Comparison of ENCODE assay signal across 8 cellular contexts in the genomic region with DNA sequence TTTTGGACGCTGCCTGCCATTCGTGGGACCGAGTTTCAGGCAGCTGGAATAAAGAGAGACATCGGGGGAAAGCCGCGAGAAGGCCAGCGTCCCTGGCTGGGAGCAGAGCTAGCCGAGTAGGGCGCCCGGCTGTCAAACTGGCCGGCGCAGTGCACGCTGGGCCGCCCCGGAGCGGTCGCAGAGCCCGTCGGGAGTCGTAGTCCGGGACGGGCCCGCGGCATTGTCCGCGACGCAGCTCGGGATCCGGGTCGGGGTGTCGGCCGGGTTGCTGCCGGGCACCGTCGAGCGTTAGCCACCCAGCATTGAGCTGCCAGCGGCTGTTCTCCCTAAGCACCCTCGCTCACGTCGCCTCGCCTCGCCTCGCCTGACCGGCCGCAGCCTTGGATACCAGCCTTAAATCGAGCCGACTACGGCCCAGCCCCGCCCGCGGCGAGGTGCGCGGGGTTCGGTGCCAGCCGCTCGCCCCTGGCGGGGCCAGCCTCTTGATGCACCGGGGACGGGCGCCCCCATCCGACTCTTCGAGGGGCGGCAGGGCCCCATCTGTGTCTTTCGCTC. TPM values are rescaled to one million over a fixed set of nuclear protein-coding genes. Genes with fewer than 3 reads are reported as not detected.
DNase-seq lines count a peak whose midpoint lies in the region; ATAC-seq and TF ChIP-seq lines count a peak whose summit lies in the region.
"Not testable (repeated sequence)": the region's sequence is repeated elsewhere in the genome, so short reads cannot be mapped to it uniquely, and the experiment has no call there.

No MANE protein-coding gene starts in this region.

- not testable (repeated sequence) for H3K27me3 ChIP-seq in GM23338 (ENCODE audit: insufficient read depth); neural cell (ENCODE audit: insufficient read depth, low read depth, low read length)

- not testable (repeated sequence) for H3K9me3 ChIP-seq in neural cell (ENCODE audit: low read length)

- not testable (repeated sequence) for H3K9me2 ChIP-seq in GM23338 (ENCODE audit: insufficient read depth); neural cell (ENCODE audit: insufficient read depth, low read length)

- not testable (repeated sequence) for H4K20me1 ChIP-seq in GM23338 (replicated peaks; ENCODE audit: insufficient read depth); neural cell (ENCODE audit: insufficient read depth)

- H3K4me3 Mint-ChIP-seq in GM23338 = peak overlapping the region; percentile 73; the same call in 2 of the 3 replicates
- H3K4me3 Mint-ChIP-seq in activated T-helper 2 cell treated with anti-CD3 and anti-CD28 coated beads, Interferon-gamma antibody, Interleukin-2, Interleukin-4, amounts not matched to agents 10 μg/mL and 5 μg/mL and 100 μg/mL, durations not matched to agents 14 hours and 24 hours and 36 hours (ENCODE audit: low read depth) = peak overlapping the region; percentile 79
- peak overlapping the region; percentile 85 for H3K4me3 Mint-ChIP-seq in stimulated activated memory B cell treated with anti-CD40 and anti-IgM and Interleukin-4, amounts not matched to agents 10 μg/mL and 1 μg/mL and 100 μg/mL, for 72 hours

- peak; percentile 79 for ATAC-seq in GM23338
- ATAC-seq in stimulated activated memory B cell treated with anti-CD40 and anti-IgM and Interleukin-4, amounts not matched to agents 10 μg/mL and 1 μg/mL and 100 μg/mL, for 72 hours = peak; percentile 91

- not testable (repeated sequence) for H2AFZ ChIP-seq in GM23338; neural cell (ENCODE audit: low read depth, low read length)

- H3K79me2 ChIP-seq in GM23338 (replicated peaks; ENCODE audit: insufficient read depth) = peaks cover 32% of the 10 kb centered on the region
- H3K79me2 ChIP-seq in neural cell (replicated peaks; ENCODE audit: insufficient read depth, low read length) = not testable (repeated sequence)

- not testable (repeated sequence) for TF ChIP-seq EP300 in neural cell (conservative IDR thresholded peaks at IDR 0.05; ENCODE audit: poor library complexity, severe bottlenecking)

- H3K27ac Mint-ChIP-seq in GM23338 = not testable (repeated sequence)
- peak overlapping the region; percentile 74 for H3K27ac Mint-ChIP-seq in activated T-helper 2 cell treated with anti-CD3 and anti-CD28 coated beads, Interferon-gamma antibody, Interleukin-2, Interleukin-4, amounts not matched to agents 10 μg/mL and 5 μg/mL and 100 μg/mL, durations not matched to agents 14 hours and 24 hours and 36 hours
- H3K27ac Mint-ChIP-seq in stimulated activated memory B cell treated with anti-CD40 and anti-IgM and Interleukin-4, amounts not matched to agents 10 μg/mL and 1 μg/mL and 100 μg/mL, for 72 hours = peak overlapping the region; percentile 98

- not testable (repeated sequence) for H3K27me3 Mint-ChIP-seq in GM23338 (ENCODE audit: insufficient read depth, low read depth, poor library complexity); activated T-helper 2 cell treated with anti-CD3 and anti-CD28 coated beads, Interferon-gamma antibody, Interleukin-2, Interleukin-4, amounts not matched to agents 10 μg/mL and 5 μg/mL and 100 μg/mL, durations not matched to agents 14 hours and 24 hours and 36 hours (ENCODE audit: low read depth); stimulated activated memory B cell treated with anti-CD40 and anti-IgM and Interleukin-4, amounts not matched to agents 10 μg/mL and 1 μg/mL and 100 μg/mL, for 72 hours

- H3K4me2 ChIP-seq in GM23338 = peak overlapping the region; percentile 43; the same call in 1 of the 2 replicates
- not testable (repeated sequence) for H3K4me2 ChIP-seq in neural cell (ENCODE audit: low read length)

- TF ChIP-seq CTCF in GM23338 (conservative IDR thresholded peaks at IDR 0.05; ENCODE audit: low read depth in 2 of 2) (peak; percentile 42 to 55), fibroblast of pulmonary artery (IDR thresholded peaks at IDR 0.05; ENCODE audit: low read length, missing control alignments) (peak; percentile 11), neural cell (IDR thresholded peaks at IDR 0.05; ENCODE audit: poor library complexity, severe bottlenecking) (peak; percentile 79)

- not testable (repeated sequence) for TF ChIP-seq RAD21 in neural cell (conservative IDR thresholded peaks at IDR 0.05)

- intact Hi-C loops in activated T-helper 2 cell treated with anti-CD3 and anti-CD28 coated beads, Interferon-gamma antibody, Interleukin-2, Interleukin-4, amounts not matched to agents 10 μg/mL and 5 μg/mL and 100 μg/mL, durations not matched to agents 14 hours and 24 hours and 36 hours (cut with micrococcal nuclease) = not testable (repeated sequence)

- H3K36me3 Mint-ChIP-seq in GM23338 (ENCODE audit: low read depth) = not testable (repeated sequence)
- peaks cover 16% of the 10 kb centered on the region for H3K36me3 Mint-ChIP-seq in activated T-helper 2 cell treated with anti-CD3 and anti-CD28 coated beads, Interferon-gamma antibody, Interleukin-2, Interleukin-4, amounts not matched to agents 10 μg/mL and 5 μg/mL and 100 μg/mL, durations not matched to agents 14 hours and 24 hours and 36 hours (ENCODE audit: low read depth)
- peaks cover 12% of the 10 kb centered on the region for H3K36me3 Mint-ChIP-seq in stimulated activated memory B cell treated with anti-CD40 and anti-IgM and Interleukin-4, amounts not matched to agents 10 μg/mL and 1 μg/mL and 100 μg/mL, for 72 hours

- H3K27ac ChIP-seq in GM23338 (ENCODE audit: low read depth) = peak overlapping the region; percentile 79; the same call in 1 of the 2 replicates
- H3K27ac ChIP-seq in neural cell (ENCODE audit: low read length) = peak overlapping the region; percentile 74

- not testable (repeated sequence) for H3K4me1 ChIP-seq in GM23338 (ENCODE audit: insufficient read depth)

- DNase-seq in EL (peak; percentile 78), GM23338 (ENCODE audit: low spot score) (peak; percentile 85), Kasumi-1 (lab: John Stamatoyannopoulos, UW) (peak; percentile 70 to 77), SHP77 (lab: John Stamatoyannopoulos, UW) (peak; percentile 8 to 13), fibroblast of pulmonary artery (ENCODE audit: low read depth) (peak; percentile 71)
- DNase-seq in activated T-helper 2 cell treated with anti-CD3 and anti-CD28 coated beads, Interferon-gamma antibody, Interleukin-2, Interleukin-4, amounts not matched to agents 10 μg/mL and 5 μg/mL and 100 μg/mL, durations not matched to agents 14 hours and 24 hours and 36 hours (ENCODE audit: low spot score) = peak; percentile 78

- H3K9me3 Mint-ChIP-seq in GM23338; activated T-helper 2 cell treated with anti-CD3 and anti-CD28 coated beads, Interferon-gamma antibody, Interleukin-2, Interleukin-4, amounts not matched to agents 10 μg/mL and 5 μg/mL and 100 μg/mL, durations not matched to agents 14 hours and 24 hours and 36 hours; stimulated activated memory B cell treated with anti-CD40 and anti-IgM and Interleukin-4, amounts not matched to agents 10 μg/mL and 1 μg/mL and 100 μg/mL, for 72 hours: not testable (repeated sequence)

- not testable (repeated sequence) for H3F3A ChIP-seq in GM23338 (replicated peaks; ENCODE audit: low read depth); neural cell (ENCODE audit: insufficient read depth, low read length, poor library complexity, severe bottlenecking)

- peak overlapping the region; percentile 66 for H3K4me3 ChIP-seq in GM23338
- H3K4me3 ChIP-seq in fibroblast of pulmonary artery (replicated peaks; ENCODE audit: low read depth, low read length) = peak overlapping the region; percentile 55
- H3K4me3 ChIP-seq in neural cell (ENCODE audit: low read length) = peak overlapping the region; percentile 60

- peak overlapping the region; percentile 66 for H3K9ac ChIP-seq in neural cell (ENCODE audit: low read length)

- not testable (repeated sequence) for H3K36me3 ChIP-seq in GM23338 (ENCODE audit: insufficient read depth); neural cell (ENCODE audit: insufficient read depth, low read length)

- H3K4me1 Mint-ChIP-seq in GM23338 = not testable (repeated sequence)
- peaks cover 17% of the 10 kb centered on the region for H3K4me1 Mint-ChIP-seq in activated T-helper 2 cell treated with anti-CD3 and anti-CD28 coated beads, Interferon-gamma antibody, Interleukin-2, Interleukin-4, amounts not matched to agents 10 μg/mL and 5 μg/mL and 100 μg/mL, durations not matched to agents 14 hours and 24 hours and 36 hours (ENCODE audit: low read depth)
- H3K4me1 Mint-ChIP-seq in stimulated activated memory B cell treated with anti-CD40 and anti-IgM and Interleukin-4, amounts not matched to agents 10 μg/mL and 1 μg/mL and 100 μg/mL, for 72 hours = peaks cover 27% of the 10 kb centered on the region

TF ChIP-seq in GM23338, 12 proteins besides CTCF, POLR2A, EP300 and RAD21:
- peak; percentile 41 for TF ChIP-seq POLR2AphosphoS5 (IDR thresholded peaks at IDR 0.05; ENCODE audit: low read depth)

TF ChIP-seq in neural cell, 6 proteins besides CTCF, POLR2A, EP300 and RAD21:
- TF ChIP-seq POLR2AphosphoS5 (IDR thresholded peaks at IDR 0.05) (peak; percentile 33), MXI1 (conservative IDR thresholded peaks at IDR 0.05; ENCODE audit: poor library complexity, severe bottlenecking) (peak; percentile 51), SMC3 (conservative IDR thresholded peaks at IDR 0.05; ENCODE audit: poor library complexity) (peak; percentile 57)

RNA-seq across cellular contexts. Expression of a gene that starts 14.8 kb away (rescaled TPM):
- 0.54 and 1.1 TPM in 2 replicates for total RNA-seq in GM23338 (2014; rRNA removed; shearing (Covaris generic))
- polyA plus RNA-seq in GM23338 (2016; fragmentation: Nextera tagmentation; extraction: Ambion mirVana) (0.07 and 0.18 TPM in 2 replicates), neural cell (8.2 and 8.3 TPM in 2 replicates)
- 1.9 and 2.7 TPM in 2 replicates for total RNA-seq in activated T-helper 2 cell treated with anti-CD3 and anti-CD28 coated beads, Interferon-gamma antibody, Interleukin-2, Interleukin-4, amounts not matched to agents 10 μg/mL and 5 μg/mL and 100 μg/mL, durations not matched to agents 14 hours and 24 hours and 36 hours
- polyA minus RNA-seq in neural cell = 12.4 and 13.9 TPM in 2 replicates

Comparison
In these comparisons a context has a peak if more than half of its experiments do, and no peak if none do; other contexts are left out.
1. Peak in every context shown above with its lines: DNase-seq, ATAC-seq, H3K4me3 ChIP-seq and H3K27ac ChIP-seq.
2. DNase-seq: peak in every context shown above with its lines; median percentile 85 in GM23338; 78 in EL; 78 in activated T-helper 2 cell treated with anti-CD3 and anti-CD28 coated beads, Interferon-gamma antibody, Interleukin-2, Interleukin-4, amounts not matched to agents 10 μg/mL and 5 μg/mL and 100 μg/mL, durations not matched to agents 14 hours and 24 hours and 36 hours; 74 in Kasumi-1; 71 in fibroblast of pulmonary artery; 10 in SHP77.
3. CTCF ChIP-seq: peak in every context shown above with its lines; median percentile 79 in neural cell; 48 in GM23338; 11 in fibroblast of pulmonary artery.